In genomic region chr2:148048475-148049221, GRCh38 we compare ENCODE assay signal across 9 cellular contexts. TPM values are rescaled to one million over a fixed set of nuclear protein-coding genes. Genes with fewer than 3 reads are reported as not detected.
A peak's percentile ranks its signal among the peaks of the same experiment; 100 is the strongest.
DNase-seq lines count a peak whose midpoint lies in the region; ATAC-seq and TF ChIP-seq lines count a peak whose summit lies in the region.
"Had no signal": no experiment of that assay in that cellular context is flagged by ENCODE, and none has a peak within 500 bp of the region (broad histone marks: within the 10 kb centered on the region; RNA-seq: fewer than 3 reads in every experiment).

No MANE protein-coding gene starts in this region.

- peak overlapping the region; percentile 5 for H3K4me3 Mint-ChIP-seq in natural killer cell treated with Interleukin-12 subunit alpha and Interleukin-12 subunit beta and Interleukin-15 and Interleukin-18, amount 100 ng/mL, for 72 hours

- no peaks in the 10 kb centered on the region for H3F3A ChIP-seq in MM.1S (ENCODE audit: insufficient read depth, low read length)

- no peaks in the 10 kb centered on the region for H4K20me1 ChIP-seq in MM.1S (ENCODE audit: insufficient read depth, low read length)

- intact Hi-C loops in Right ventricle myocardium inferior (cut with DNase I) = no loop called here

- no peak for TF ChIP-seq CTCF in MM.1S (IDR thresholded peaks at IDR 0.05; ENCODE audit: low read length)

- H3K4me1 ChIP-seq in MM.1S (ENCODE audit: low read length) = 0 out of 2 replicates have a peak, but pooled peaks cover 12% of the 10 kb centered on the region
- H3K4me1 ChIP-seq: upper lobe of right lung had no signal

- H3K27ac ChIP-seq in MM.1S (ENCODE audit: low read length) = no peak overlapping the region
- H3K27ac ChIP-seq: upper lobe of right lung had no signal

- peaks cover 32 to 50% of the 10 kb centered on the region in 2 donors for H3K4me1 Mint-ChIP-seq in natural killer cell treated with Interleukin-12 subunit alpha and Interleukin-12 subunit beta and Interleukin-15 and Interleukin-18, amount 100 ng/mL, for 72 hours (ENCODE audit: low read depth in 2 of 2)

- no peak overlapping the region for H2AFZ ChIP-seq in MM.1S (ENCODE audit: low read length)

- no peaks in the 10 kb centered on the region for H3K27me3 Mint-ChIP-seq in natural killer cell treated with Interleukin-12 subunit alpha and Interleukin-12 subunit beta and Interleukin-15 and Interleukin-18, amount 100 ng/mL, for 72 hours

- H3K9me2 ChIP-seq in MM.1S (replicated peaks; ENCODE audit: insufficient read depth, low read length) = no peaks in the 10 kb centered on the region

- no peaks in the 10 kb centered on the region for H3K36me3 ChIP-seq in MM.1S (replicated peaks; ENCODE audit: insufficient read depth, low read length)
- no peaks in the 10 kb centered on the region for H3K36me3 ChIP-seq in MG63
- H3K36me3 ChIP-seq: upper lobe of right lung had no signal

- H3K79me2 ChIP-seq in MM.1S (ENCODE audit: low read length) = no peaks in the 10 kb centered on the region

- H3K27me3 ChIP-seq in MM.1S (replicated peaks; ENCODE audit: insufficient read depth, low read length) (no peaks in the 10 kb centered on the region), MG63 (no peaks in the 10 kb centered on the region)
- H3K27me3 ChIP-seq: upper lobe of right lung had no signal

- ATAC-seq in GM18907 (IDR thresholded peaks at IDR 0.05; ENCODE audit: unreplicated experiment) = peak; percentile 77
- ATAC-seq in HG02642 (IDR thresholded peaks at IDR 0.05; ENCODE audit: poor library complexity, unreplicated experiment) = peak; percentile 78
- ATAC-seq in natural killer cell treated with Interleukin-12 subunit alpha and Interleukin-12 subunit beta and Interleukin-15 and Interleukin-18, amount 100 ng/mL, for 72 hours = peak; percentile 67 to 75
- ATAC-seq in Right ventricle myocardium inferior = no peak
- ATAC-seq: upper lobe of right lung had no signal

- H3K27ac Mint-ChIP-seq in natural killer cell treated with Interleukin-12 subunit alpha and Interleukin-12 subunit beta and Interleukin-15 and Interleukin-18, amount 100 ng/mL, for 72 hours = peak overlapping the region in 1 of 2 donors; percentile 18

- H3K4me2 ChIP-seq in MM.1S (ENCODE audit: low read depth, low read length) = no peak overlapping the region

- H3K4me3 ChIP-seq in MM.1S (ENCODE audit: low read length) = no peak overlapping the region
- H3K4me3 ChIP-seq in MG63 = no peak overlapping the region
- H3K4me3 ChIP-seq: upper lobe of right lung had no signal

- no peaks in the 10 kb centered on the region for H3K36me3 Mint-ChIP-seq in natural killer cell treated with Interleukin-12 subunit alpha and Interleukin-12 subunit beta and Interleukin-15 and Interleukin-18, amount 100 ng/mL, for 72 hours

- H3K9ac ChIP-seq in MM.1S (ENCODE audit: low read length) = no peak overlapping the region

- no peaks in the 10 kb centered on the region for H3K9me3 Mint-ChIP-seq in natural killer cell treated with Interleukin-12 subunit alpha and Interleukin-12 subunit beta and Interleukin-15 and Interleukin-18, amount 100 ng/mL, for 72 hours

- DNase-seq in MM.1S (peak; percentile 9), Right ventricle myocardium inferior (ENCODE audit: missing footprints) (no peak), MG63 (no peak), COLO668 (lab: John Stamatoyannopoulos, UW; ENCODE audit: unreplicated experiment) (no peak)
- DNase-seq in natural killer cell treated with Interleukin-12 subunit alpha and Interleukin-12 subunit beta and Interleukin-15 and Interleukin-18, amount 100 ng/mL, for 72 hours (ENCODE audit: low spot score) = no peak
- DNase-seq: effector memory CD4-positive, alpha-beta T cell; upper lobe of right lung had no signal

- no peaks in the 10 kb centered on the region for H3K9me3 ChIP-seq in MM.1S (replicated peaks; ENCODE audit: insufficient read depth, low read length)
- no peaks in the 10 kb centered on the region for H3K9me3 ChIP-seq in MG63
- H3K9me3 ChIP-seq: upper lobe of right lung had no signal

RNA-seq across cellular contexts. Expression of gene MBD5, which starts 27.8 kb away (rescaled TPM):
- total RNA-seq in natural killer cell treated with Interleukin-12 subunit alpha and Interleukin-12 subunit beta and Interleukin-15 and Interleukin-18, amount 100 ng/mL, for 72 hours = 10 to 100 TPM; 29.2 to 32.4 TPM
- 36.6 TPM for total RNA-seq in Right ventricle myocardium inferior
- 4.1 and 5.9 TPM in 2 replicates for total RNA-seq in MG63 (2014; rRNA removed; shearing (Covaris generic); ENCODE audit: low replicate concordance)

RNA-seq across cellular contexts. Expression of gene ORC4, which starts 28.1 kb away (rescaled TPM):
- total RNA-seq in natural killer cell treated with Interleukin-12 subunit alpha and Interleukin-12 subunit beta and Interleukin-15 and Interleukin-18, amount 100 ng/mL, for 72 hours = 10 to 100 TPM; 24.5 to 28.3 TPM
- 46.8 TPM for total RNA-seq in Right ventricle myocardium inferior
- 15.9 and 66.5 TPM in 2 replicates for total RNA-seq in MG63 (2014; rRNA removed; shearing (Covaris generic); ENCODE audit: low replicate concordance)
